15 cellular contexts compared by ENCODE assay signal in the genomic region with DNA sequence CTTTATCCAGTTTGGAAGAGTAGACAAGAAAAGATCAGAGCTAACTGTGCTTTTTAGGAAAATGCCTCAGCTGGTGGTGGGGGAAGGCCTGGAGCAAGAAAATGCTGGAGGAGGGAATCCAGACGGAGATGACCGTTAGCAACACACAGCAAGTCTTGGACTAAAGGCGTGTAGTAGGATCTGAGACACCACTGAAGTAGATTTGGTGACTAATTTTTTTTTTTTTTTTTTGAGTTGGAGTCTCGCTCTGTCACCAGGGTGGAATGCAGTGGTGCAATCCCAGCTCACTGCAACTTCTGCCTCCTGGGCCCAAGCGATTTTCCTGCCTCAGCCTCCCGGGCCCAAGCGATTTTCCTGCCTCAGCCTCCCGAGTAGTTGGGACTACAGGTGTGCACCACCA. TPM values are rescaled to one million over a fixed set of nuclear protein-coding genes. Genes with fewer than 3 reads are reported as not detected.
DNase-seq lines count a peak whose midpoint lies in the region; ATAC-seq and TF ChIP-seq lines count a peak whose summit lies in the region.
"Had no signal": no experiment of that assay in that cellular context is flagged by ENCODE, and none has a peak within 500 bp of the region (broad histone marks: within the 10 kb centered on the region; RNA-seq: fewer than 3 reads in every experiment).

No MANE protein-coding gene starts in this region.

- TF ChIP-seq POLR2A in ovary (IDR thresholded peaks at IDR 0.05), result no peak

- H3K27ac ChIP-seq in RWPE2 (ENCODE audit: poor library complexity, severe bottlenecking) (peak overlapping the region; percentile 87), fibroblast of lung (ENCODE audit: insufficient read depth, low read length) (peak overlapping the region; percentile 24), ovary (no peak overlapping the region)
- H3K27ac ChIP-seq: KMS-11 had no signal

- DNase-seq in GM04504 (ENCODE audit: low read depth) (peak; percentile 76), RWPE2 (ENCODE audit: low spot score) (no peak), fibroblast of lung (ENCODE audit: low read depth in 2 of 2) (peak; percentile 88 to 90), skeletal muscle cell (ENCODE audit: low read depth) (peak; percentile 73), ovary (no peak), NCI-H510A (lab: John Stamatoyannopoulos, UW) (no peak)
- DNase-seq: DND-41, hippocampal formation, SHP77 treated with DMSO at 0.1 percent for 48 hours had no signal

- H2AFZ ChIP-seq in fibroblast of lung (ENCODE audit: low read length), result no peak overlapping the region
- H2AFZ ChIP-seq: GM23338 had no signal

- H3K27me3 ChIP-seq in RWPE2 (ENCODE audit: insufficient read depth, poor library complexity, severe bottlenecking) (no peaks in the 10 kb centered on the region), fibroblast of lung (ENCODE audit: control insufficient read depth, insufficient read depth, low read length) (no peaks in the 10 kb centered on the region), ovary (no peaks in the 10 kb centered on the region)

- H3K4me3 ChIP-seq in RWPE2 (ENCODE audit: severe bottlenecking), result no peak overlapping the region
- H3K4me3 ChIP-seq in fibroblast of lung (replicated peaks in 1 of 4; ENCODE audit: control extremely low read depth in 1 of 4, insufficient read depth in 1 of 4, low read depth in 3 of 4, low read length in 4 of 4), result no peak overlapping the region
- H3K4me3 ChIP-seq in skeletal muscle cell (ENCODE audit: low read depth, low read length), result no peak overlapping the region
- no peak overlapping the region for H3K4me3 ChIP-seq in ovary
- H3K4me3 ChIP-seq: GM23338 had no signal

- H3K9me3 ChIP-seq in RWPE2 (ENCODE audit: severe bottlenecking) (peaks cover 4% of the 10 kb centered on the region), fibroblast of lung (ENCODE audit: control insufficient read depth, insufficient read depth, low read depth, low read length) (no peaks in the 10 kb centered on the region), ovary (no peaks in the 10 kb centered on the region)

- 87 to 95% (median 88%) methylated on average over 8 of the region's 8 CpGs for WGBS in ovary, 3 donors

- peaks cover 7% of the 10 kb centered on the region for H3K36me3 ChIP-seq in RWPE2 (ENCODE audit: low read depth)
- no peaks in the 10 kb centered on the region for H3K36me3 ChIP-seq in fibroblast of lung (ENCODE audit: control insufficient read depth, insufficient read depth, low read length)
- no peaks in the 10 kb centered on the region for H3K36me3 ChIP-seq in ovary

- peak; percentile 56 for ATAC-seq in RWPE2 (ENCODE audit: low read depth)
- no peak for ATAC-seq in GM21717 (IDR thresholded peaks at IDR 0.05; ENCODE audit: unreplicated experiment)
- no peak for ATAC-seq in GM19455 (IDR thresholded peaks at IDR 0.05; ENCODE audit: unreplicated experiment)
- ATAC-seq: activated CD4-positive, CD25-positive, alpha-beta regulatory T cell treated with anti-CD3 and anti-CD28 coated beads, Interleukin-2, amount 50 U/mL, for 24 hours; GM23338; sciatic nerve had no signal

- no peak for TF ChIP-seq CTCF in RWPE2 (IDR thresholded peaks at IDR 0.05; ENCODE audit: poor library complexity, severe bottlenecking)
- no peak for TF ChIP-seq CTCF in fibroblast of lung (conservative IDR thresholded peaks at IDR 0.05 in 1 of 2, IDR thresholded peaks at IDR 0.05 in 1 of 2; ENCODE audit: low read depth in 1 of 2, low read length in 2 of 2)
- TF ChIP-seq CTCF in ovary (IDR thresholded peaks at IDR 0.05), result no peak

- TF ChIP-seq EP300 in ovary (IDR thresholded peaks at IDR 0.05), result no peak

- no peaks in the 10 kb centered on the region for H4K20me1 ChIP-seq in fibroblast of lung (ENCODE audit: control insufficient read depth, extremely low read depth, insufficient read depth, low read length)

- H3K79me2 ChIP-seq in fibroblast of lung (ENCODE audit: control insufficient read depth, insufficient read depth, low read length), result no peaks in the 10 kb centered on the region

- intact Hi-C loops in ovary (cut with DNase I), result no loop called here

- H3K4me1 ChIP-seq in RWPE2 (ENCODE audit: insufficient read depth, poor library complexity, severe bottlenecking), result peaks cover 50% of the 10 kb centered on the region
- H3K4me1 ChIP-seq in fibroblast of lung (ENCODE audit: control insufficient read depth, extremely low read depth, insufficient read depth, low read length), result peaks cover 17% of the 10 kb centered on the region
- no peaks in the 10 kb centered on the region for H3K4me1 ChIP-seq in ovary (ENCODE audit: insufficient read depth)

- H3K9ac ChIP-seq in fibroblast of lung (ENCODE audit: insufficient read depth, low read length), result no peak overlapping the region
- H3K9ac ChIP-seq: KMS-11 had no signal

- H3K4me2 ChIP-seq in fibroblast of lung (ENCODE audit: extremely low read depth, insufficient read depth, low read length), result peak overlapping the region; percentile 9
- H3K4me2 ChIP-seq: GM23338, KMS-11 had no signal

RNA-seq across cellular contexts. Expression of gene LPAR3, which starts 41.2 kb away (rescaled TPM):
- total RNA-seq in fibroblast of lung (3.3 and 7.6 TPM in 2 replicates), ovary (10 to 100 TPM in 1 of 7 donors, 1 to 10 TPM in 5, under 1 TPM in 1; 0.20 to 22.7 (median 2.5) TPM)
- polyA plus RNA-seq in fibroblast of lung (1.8 and 4.3 TPM in 2 replicates), ovary (1 to 10 TPM in 1 of 2 donors, under 1 TPM in 1; 0.44 to 4.0 TPM)
- 1.2 and 2.2 TPM in 2 replicates for polyA plus RNA-seq in fibroblast of lung (2012)
- polyA minus RNA-seq in fibroblast of lung (ENCODE audit: low replicate concordance), result 1.9 and 13.4 TPM in 2 replicates

Comparison
In these comparisons a context has a peak if more than half of its experiments do, and no peak if none do; other contexts are left out.
1. DNase-seq: peak in GM04504 (single experiment), fibroblast of lung (2 of 2) and skeletal muscle cell (single experiment); none in RWPE2 (single experiment), ovary (0 of 5) and NCI-H510A (single experiment).
2. H3K27ac ChIP-seq: peak in RWPE2 (single experiment) and fibroblast of lung (single experiment); none in ovary (0 of 2).